Comparison of ENCODE assay signal across 15 cellular contexts in genomic region chr5:177519463-177520235, GRCh38. TPM values are rescaled to one million over a fixed set of nuclear protein-coding genes. Genes with fewer than 3 reads are reported as not detected.
DNase-seq lines count a peak whose midpoint lies in the region; FAIRE-seq and TF ChIP-seq lines count a peak whose summit lies in the region.
"Had no signal": no experiment of that assay in that cellular context is flagged by ENCODE, and none has a peak within 500 bp of the region (broad histone marks: within the 10 kb centered on the region; RNA-seq: fewer than 3 reads in every experiment).

No MANE protein-coding gene starts in this region.

- no peaks in the 10 kb centered on the region for H3K27me3 Mint-ChIP-seq in activated naive CD4-positive, alpha-beta T cell treated with anti-CD3 and anti-CD28 coated beads for 36 hours (ENCODE audit: low read depth)

- H3K4me2 ChIP-seq in OCI-LY1 (ENCODE audit: low read length) (peak overlapping the region; percentile 55; the same call in 1 of the 2 replicates), H1 (ENCODE audit: insufficient read depth in 1 of 2, low read depth in 2 of 2, low read length in 2 of 2) (no peak overlapping the region)

- H3K23me2 ChIP-seq in H1 (ENCODE audit: low read depth, low read length) = peaks cover 8% of the 10 kb centered on the region

- no peak for TF ChIP-seq CTCF in OCI-LY1 (IDR thresholded peaks at IDR 0.05; ENCODE audit: low read length)
- no peak for TF ChIP-seq CTCF in H1 (IDR thresholded peaks at IDR 0.05; ENCODE audit: control extremely low read depth in 1 of 3, insufficient read depth in 1 of 3, low read depth in 1 of 3, low read length in 3 of 3)
- TF ChIP-seq CTCF in spleen (IDR thresholded peaks at IDR 0.05 in 8 of 11, conservative IDR thresholded peaks at IDR 0.05 in 3 of 11) = no peak

- peaks cover 49% of the 10 kb centered on the region for H3K36me3 ChIP-seq in OCI-LY1 (ENCODE audit: insufficient read depth, low read length)
- H3K36me3 ChIP-seq in H1 (ENCODE audit: control insufficient read depth in 2 of 4, insufficient read depth in 4 of 4, low read length in 3 of 4) = peaks cover 23 to 43% (median 35%) of the 10 kb centered on the region in 4 experiments
- H3K36me3 ChIP-seq in spleen = peaks cover 0 to 69% (median 60%) of the 10 kb centered on the region in 6 donors
- H3K36me3 ChIP-seq in SJCRH30 = peaks cover 51% of the 10 kb centered on the region

- H3K4me1 ChIP-seq in OCI-LY1 (ENCODE audit: insufficient read depth, low read length, severe bottlenecking) = peaks cover 30% of the 10 kb centered on the region
- H3K4me1 ChIP-seq in H1 (replicated peaks in 1 of 4; ENCODE audit: control insufficient read depth in 3 of 4, insufficient read depth in 4 of 4, low read length in 3 of 4) = peaks cover 0 to 6% (median 5%) of the 10 kb centered on the region in 4 experiments; a peak in 5 of 7 replicates
- H3K4me1 ChIP-seq in spleen = peaks cover 10 to 62% (median 33%) of the 10 kb centered on the region in 6 donors
- H3K4me1 ChIP-seq in SJCRH30 = peaks cover 22% of the 10 kb centered on the region
- H3K4me1 ChIP-seq: BE2C had no signal

- no peak for TF ChIP-seq POLR2A in H1 (IDR thresholded peaks at IDR 0.05; ENCODE audit: control extremely low read depth in 1 of 2, low read depth in 2 of 2, low read length in 2 of 2)
- TF ChIP-seq POLR2A in spleen (IDR thresholded peaks at IDR 0.05) = no peak

- peak overlapping the region; percentile 44 for H3K27ac Mint-ChIP-seq in activated naive CD4-positive, alpha-beta T cell treated with anti-CD3 and anti-CD28 coated beads for 36 hours

- peak overlapping the region; percentile 25; the same call in 1 of the 2 replicates for H3K9ac ChIP-seq in OCI-LY1 (ENCODE audit: low read length)
- H3K9ac ChIP-seq in H1 (replicated peaks in 1 of 4; ENCODE audit: extremely low read depth in 1 of 4, low read depth in 3 of 4, low read length in 3 of 4) = no peak overlapping the region

- no peaks in the 10 kb centered on the region for H3F3A ChIP-seq in OCI-LY1 (ENCODE audit: insufficient read depth, low read length)

- H3K79me2 ChIP-seq in OCI-LY1 (ENCODE audit: insufficient read depth, low read length) (peaks cover 7% of the 10 kb centered on the region), H1 (ENCODE audit: control insufficient read depth in 1 of 2, insufficient read depth in 2 of 2, low read length in 2 of 2) (peaks cover 0 to 9% of the 10 kb centered on the region in 2 experiments; a peak in 1 of 4 replicates)

- no peaks in the 10 kb centered on the region for H3K9me2 ChIP-seq in OCI-LY1 (ENCODE audit: low read depth, low read length)

- H4K91ac ChIP-seq in H1 (replicated peaks; ENCODE audit: insufficient read length, low read length) = no peak overlapping the region

- H4K5ac ChIP-seq in H1 (ENCODE audit: insufficient read length, low read depth, low read length) = no peak overlapping the region

- no peak overlapping the region for H2BK5ac ChIP-seq in H1 (ENCODE audit: low read depth, low read length)

- no peak for DNase-seq in activated naive CD4-positive, alpha-beta T cell treated with anti-CD3 and anti-CD28 coated beads for 36 hours
- no peak for DNase-seq in activated naive CD4-positive, alpha-beta T cell (lab: John Stamatoyannopoulos, UW)
- DNase-seq in H1 (ENCODE audit: low read depth in 1 of 2, low spot score in 2 of 2) (no peak), spleen (peak; percentile 59), HuH-7 (ENCODE audit: low spot score) (no peak), SJCRH30 (no peak), ureter (ENCODE audit: low spot score) (no peak)
- DNase-seq: BE2C, cerebellar nuclear complex, GDM1, midbrain, NCI-H2171 had no signal

- H3K4me3 Mint-ChIP-seq in activated naive CD4-positive, alpha-beta T cell treated with anti-CD3 and anti-CD28 coated beads for 36 hours = peak overlapping the region; percentile 1

- FAIRE-seq in H1 (lab: Jason Lieb, UNC) = no peak
- FAIRE-seq: TTC549, urothelium cell line had no signal

- H2BK12ac ChIP-seq in H1 (ENCODE audit: low read depth, low read length) = no peak overlapping the region

- H3K79me1 ChIP-seq in H1 (ENCODE audit: low read depth, low read length) = peaks cover 3% of the 10 kb centered on the region; the same call in 1 of the 2 replicates

- H3K27ac ChIP-seq in OCI-LY1 (ENCODE audit: low read depth, low read length, poor library complexity, severe bottlenecking) = no peak overlapping the region
- no peak overlapping the region for H3K27ac ChIP-seq in H1 (ENCODE audit: low read depth, low read length)
- no peak overlapping the region for H3K27ac ChIP-seq in spleen
- no peak overlapping the region for H3K27ac ChIP-seq in SJCRH30

- H3K9me3 Mint-ChIP-seq in activated naive CD4-positive, alpha-beta T cell treated with anti-CD3 and anti-CD28 coated beads for 36 hours = no peaks in the 10 kb centered on the region

- peaks cover 24% of the 10 kb centered on the region for H3K36me3 Mint-ChIP-seq in activated naive CD4-positive, alpha-beta T cell treated with anti-CD3 and anti-CD28 coated beads for 36 hours (ENCODE audit: low read depth)

- H2BK120ac ChIP-seq in H1 (replicated peaks; ENCODE audit: low read depth, low read length) = no peak overlapping the region

- H2AFZ ChIP-seq in OCI-LY1 (ENCODE audit: low read length) = no peak overlapping the region
- no peak overlapping the region for H2AFZ ChIP-seq in H1 (ENCODE audit: low read length)

- no peaks in the 10 kb centered on the region for H4K20me1 ChIP-seq in OCI-LY1 (ENCODE audit: insufficient read depth, low read length)
- H4K20me1 ChIP-seq in H1 (replicated peaks in 1 of 2; ENCODE audit: control insufficient read depth in 1 of 2, insufficient read depth in 2 of 2, low read length in 2 of 2) = peaks cover 0 to 7% of the 10 kb centered on the region in 2 experiments

- H3K14ac ChIP-seq in H1 (ENCODE audit: insufficient read length) = no peak overlapping the region

- H3K23ac ChIP-seq in H1 (ENCODE audit: insufficient read length) = no peak overlapping the region

- no peak overlapping the region for H2BK20ac ChIP-seq in H1 (ENCODE audit: low read length)

- no peak overlapping the region for H2AK5ac ChIP-seq in H1 (ENCODE audit: low read depth, low read length)

- H3K4me1 Mint-ChIP-seq in activated naive CD4-positive, alpha-beta T cell treated with anti-CD3 and anti-CD28 coated beads for 36 hours (ENCODE audit: low read depth) = peaks cover 47% of the 10 kb centered on the region

- H3K4ac ChIP-seq in H1 (replicated peaks; ENCODE audit: insufficient read length, low read depth, low read length) = no peak overlapping the region

- no peaks in the 10 kb centered on the region for H3K27me3 ChIP-seq in OCI-LY1 (ENCODE audit: insufficient read depth, low read length)
- H3K27me3 ChIP-seq in H1 (replicated peaks in 1 of 4; ENCODE audit: control insufficient read depth in 3 of 4, extremely low read depth in 1 of 4, insufficient read depth in 3 of 4, low read length in 3 of 4) = no peaks in the 10 kb centered on the region
- H3K27me3 ChIP-seq in spleen (replicated peaks in 1 of 7) = no peaks in the 10 kb centered on the region
- no peaks in the 10 kb centered on the region for H3K27me3 ChIP-seq in SJCRH30
- H3K27me3 ChIP-seq: BE2C had no signal

- no peak overlapping the region for H3K56ac ChIP-seq in H1 (replicated peaks; ENCODE audit: insufficient read length, low read depth, low read length)

- POLR2A ChIA-PET in H1 (lab: Charles Lee; ENCODE audit: partially characterized antibody) = interaction anchor here (0.6 to 5.0 kb wide), 6 partner anchors 10 to 49 kb away, joined by 3 to 11 read pairs (median 4); partner anchors contain the start of gene DOK3

- TF ChIP-seq RAD21 in H1 (IDR thresholded peaks at IDR 0.05 in 1 of 2, conservative IDR thresholded peaks at IDR 0.05 in 1 of 2; ENCODE audit: low read depth in 2 of 2, low read length in 2 of 2) = no peak

- no peak overlapping the region for H2BK15ac ChIP-seq in H1 (ENCODE audit: low read length)

- H3K4me3 ChIP-seq in OCI-LY1 (ENCODE audit: low read depth, low read length, poor library complexity, severe bottlenecking) = peak overlapping the region; percentile 42
- no peak overlapping the region for H3K4me3 ChIP-seq in H1 (ENCODE audit: extremely low read depth in 1 of 4, insufficient read depth in 2 of 4, low read depth in 3 of 4, low read length in 4 of 4)
- no peak overlapping the region for H3K4me3 ChIP-seq in spleen
- H3K4me3 ChIP-seq in SJCRH30 = no peak overlapping the region

- intact Hi-C loops in activated naive CD4-positive, alpha-beta T cell treated with anti-CD3 and anti-CD28 coated beads for 36 hours (cut with micrococcal nuclease) = no loop called here
- intact Hi-C loops in spleen (cut with DNase I; ENCODE audit: low total_unique reads) = no loop called here

- no peak for TF ChIP-seq EP300 in H1 (IDR thresholded peaks at IDR 0.05; ENCODE audit: borderline replicate concordance in 1 of 2, low read depth in 2 of 2, low read length in 2 of 2)

- H3K18ac ChIP-seq in H1 (ENCODE audit: extremely low read depth, low read length) = no peak overlapping the region

- CTCF ChIA-PET in activated naive CD4-positive, alpha-beta T cell treated with anti-CD3 and anti-CD28 coated beads for 36 hours (lab: Charles Lee) = no interaction called here
- CTCF ChIA-PET in H1 (lab: Charles Lee; ENCODE audit: partially characterized antibody) = interaction anchor here (0.6 to 1.0 kb wide), 5 partner anchors 13 to 742 kb away, joined by 3 to 4 read pairs (median 3); no protein-coding TSS in a partner anchor

- 82% methylated on average over 13 of the region's 13 CpGs; no CpG with 5 or more reads in 1 of the 2 experiments for WGBS in H1 (ENCODE audit: extremely low coverage in 1 of 2, insufficient coverage in 1 of 2, insufficient read length in 1 of 2, insufficient replicate concordance in 2 of 2, low coverage in 1 of 2, low lambda C conversion rate in 2 of 2, missing lambda C conversion rate in 1 of 2), 2 experiments
- 81 to 93% (median 85%) methylated on average over 13 of the region's 13 CpGs for WGBS in spleen, 5 donors

- H4K8ac ChIP-seq in H1 (ENCODE audit: extremely low read depth, insufficient read depth, low read length) = peak overlapping the region; percentile 48; the same call in 1 of the 2 replicates

- H3K9me3 ChIP-seq in OCI-LY1 (ENCODE audit: low read length) (no peaks in the 10 kb centered on the region), H1 (ENCODE audit: insufficient read depth in 2 of 2, low read depth in 1 of 2, low read length in 1 of 2) (no peaks in the 10 kb centered on the region), spleen (no peaks in the 10 kb centered on the region), SJCRH30 (replicated peaks) (no peaks in the 10 kb centered on the region)
- H3K9me3 ChIP-seq: BE2C had no signal

RNA-seq across cellular contexts. Expression of gene DDX41, which starts 2.9 kb away (rescaled TPM):
- 100 to 1,000 TPM; 142 to 147 TPM for total RNA-seq in activated naive CD4-positive, alpha-beta T cell treated with anti-CD3 and anti-CD28 coated beads for 36 hours
- total RNA-seq in H1 (2021; fragmentation: NEBNext Ultra II Directional; extraction: Animal tissue kit (Norgen Biotek cat#: 25700)) = 101 and 102 TPM in 2 replicates
- polyA plus RNA-seq in H1 (2011; rRNA removed) (135 and 187 TPM in 2 replicates), spleen (10 to 100 TPM; 68.9 to 99.4 (median 92.9) TPM)
- polyA plus RNA-seq in H1 (2011; cell fraction: cytosol; rRNA removed) = 198 TPM
- polyA plus RNA-seq in H1 (2011; cell fraction: nucleus; rRNA removed) = 361 TPM
- polyA plus RNA-seq in H1 (2012, experiment 1 of 2) = 72.1 to 148 TPM (median 142 TPM) in 4 replicates
- 81.7 TPM for polyA plus RNA-seq in H1 (2012, experiment 2 of 2)
- polyA plus RNA-seq in H1 (2013, experiment 1 of 2) = 72.4 TPM
- 70.9 TPM for polyA plus RNA-seq in H1 (2013, experiment 2 of 2)
- polyA minus RNA-seq in H1 (2011; rRNA and poly(A)+ RNA removed) = 105 and 106 TPM in 2 replicates
- polyA minus RNA-seq in H1 (2011; cell fraction: cytosol; rRNA and poly(A)+ RNA removed) = 142 TPM
- 80.9 TPM for polyA minus RNA-seq in H1 (2011; cell fraction: nucleus; rRNA and poly(A)+ RNA removed)
- total RNA-seq in spleen (100 to 1,000 TPM in 2 of 7 donors, 10 to 100 TPM in 5; 68.9 to 126 (median 91.8) TPM), ureter (89.1 TPM)
- total RNA-seq in SJCRH30 (2014; rRNA removed; shearing (Covaris generic)) = 68.5 and 76.8 TPM in 2 replicates

RNA-seq across cellular contexts. Expression of gene DOK3, which starts 10.0 kb away (rescaled TPM):
- total RNA-seq in activated naive CD4-positive, alpha-beta T cell treated with anti-CD3 and anti-CD28 coated beads for 36 hours = 1 to 10 TPM in 1 of 2 experiments, under 1 TPM in 1; 0.37 to 1.3 TPM
- 6.4 and 8.6 TPM in 2 replicates for total RNA-seq in H1 (2021; fragmentation: NEBNext Ultra II Directional; extraction: Animal tissue kit (Norgen Biotek cat#: 25700))
- polyA plus RNA-seq in H1 (2011; rRNA removed) = 4.2 and 6.3 TPM in 2 replicates
- 4.7 TPM for polyA plus RNA-seq in H1 (2011; cell fraction: cytosol; rRNA removed)
- polyA plus RNA-seq in H1 (2011; cell fraction: nucleus; rRNA removed) = 28.3 TPM
- polyA plus RNA-seq in H1 (2012, experiment 1 of 2) = 5.7 to 10.5 TPM (median 6.6 TPM) in 4 replicates
- polyA plus RNA-seq in H1 (2012, experiment 2 of 2) = 3.0 TPM
- polyA plus RNA-seq in H1 (2013, experiment 1 of 2) = 5.7 TPM
- 5.5 TPM for polyA plus RNA-seq in H1 (2013, experiment 2 of 2)
- 1.3 and 3.3 TPM in 2 replicates for polyA minus RNA-seq in H1 (2011; rRNA and poly(A)+ RNA removed)
- polyA minus RNA-seq in H1 (2011; cell fraction: cytosol; rRNA and poly(A)+ RNA removed) = 0.73 TPM
- 7.3 TPM for polyA minus RNA-seq in H1 (2011; cell fraction: nucleus; rRNA and poly(A)+ RNA removed)
- total RNA-seq in spleen = 100 to 1,000 TPM; 111 to 231 (median 149) TPM
- 100 to 1,000 TPM in 1 of 3 donors, 10 to 100 TPM in 2; 69.9 to 144 (median 98.4) TPM for polyA plus RNA-seq in spleen
- total RNA-seq in SJCRH30 (2014; rRNA removed; shearing (Covaris generic)) = 3.0 and 6.2 TPM in 2 replicates
- 7.9 TPM for total RNA-seq in ureter

RNA-seq across cellular contexts. Expression of gene PDLIM7, which starts 22.2 kb away (rescaled TPM):
- 10 to 100 TPM; 41.2 to 42.2 TPM for total RNA-seq in activated naive CD4-positive, alpha-beta T cell treated with anti-CD3 and anti-CD28 coated beads for 36 hours
- total RNA-seq in H1 (2021; fragmentation: NEBNext Ultra II Directional; extraction: Animal tissue kit (Norgen Biotek cat#: 25700)) = 86.7 and 94.2 TPM in 2 replicates
- polyA plus RNA-seq in H1 (2011; rRNA removed) (67.3 and 118 TPM in 2 replicates), spleen (100 to 1,000 TPM in 1 of 3 donors, 10 to 100 TPM in 2; 42.5 to 125 (median 59.2) TPM)
- polyA plus RNA-seq in H1 (2011; cell fraction: cytosol; rRNA removed) = 69.8 TPM
- polyA plus RNA-seq in H1 (2011; cell fraction: nucleus; rRNA removed) = 396 TPM
- polyA plus RNA-seq in H1 (2012, experiment 1 of 2) = 66.9 to 114 TPM (median 104 TPM) in 4 replicates
- 72.7 TPM for polyA plus RNA-seq in H1 (2012, experiment 2 of 2)
- polyA plus RNA-seq in H1 (2013, experiment 1 of 2) = 55.8 TPM
- polyA plus RNA-seq in H1 (2013, experiment 2 of 2) = 54.4 TPM
- polyA minus RNA-seq in H1 (2011; rRNA and poly(A)+ RNA removed) = 22.3 and 28.0 TPM in 2 replicates
- 53.7 TPM for polyA minus RNA-seq in H1 (2011; cell fraction: cytosol; rRNA and poly(A)+ RNA removed)
- polyA minus RNA-seq in H1 (2011; cell fraction: nucleus; rRNA and poly(A)+ RNA removed) = 149 TPM
- total RNA-seq in spleen (100 to 1,000 TPM in 3 of 7 donors, 10 to 100 TPM in 4; 44.8 to 220 (median 86.4) TPM), ureter (218 TPM)
- 58.4 and 68.5 TPM in 2 replicates for total RNA-seq in SJCRH30 (2014; rRNA removed; shearing (Covaris generic))

RNA-seq across cellular contexts. Expression of gene FAM193B, which starts 34.7 kb away (rescaled TPM):
- 10 to 100 TPM; 87.4 to 87.8 TPM for total RNA-seq in activated naive CD4-positive, alpha-beta T cell treated with anti-CD3 and anti-CD28 coated beads for 36 hours
- total RNA-seq in H1 (2021; fragmentation: NEBNext Ultra II Directional; extraction: Animal tissue kit (Norgen Biotek cat#: 25700)) = 69.8 and 75.2 TPM in 2 replicates
- polyA plus RNA-seq in H1 (2011; rRNA removed) (49.9 and 91.8 TPM in 2 replicates), spleen (100 to 1,000 TPM; 145 to 364 (median 348) TPM)
- polyA plus RNA-seq in H1 (2011; cell fraction: cytosol; rRNA removed) = 70.5 TPM
- polyA plus RNA-seq in H1 (2011; cell fraction: nucleus; rRNA removed) = 384 TPM
- polyA plus RNA-seq in H1 (2012, experiment 1 of 2) = 57.7 to 86.6 TPM (median 81.0 TPM) in 4 replicates
- 67.9 TPM for polyA plus RNA-seq in H1 (2012, experiment 2 of 2)
- 59.7 TPM for polyA plus RNA-seq in H1 (2013, experiment 1 of 2)
- 54.0 TPM for polyA plus RNA-seq in H1 (2013, experiment 2 of 2)
- polyA minus RNA-seq in H1 (2011; rRNA and poly(A)+ RNA removed) = 23.4 and 37.6 TPM in 2 replicates
- 34.4 TPM for polyA minus RNA-seq in H1 (2011; cell fraction: cytosol; rRNA and poly(A)+ RNA removed)
- polyA minus RNA-seq in H1 (2011; cell fraction: nucleus; rRNA and poly(A)+ RNA removed) = 53.4 TPM
- total RNA-seq in spleen (100 to 1,000 TPM in 5 of 7 donors, 10 to 100 TPM in 2; 86.9 to 155 (median 116) TPM), ureter (76.0 TPM)
- total RNA-seq in SJCRH30 (2014; rRNA removed; shearing (Covaris generic)) = 30.8 and 33.8 TPM in 2 replicates

RNA-seq across cellular contexts. Expression of gene DBN1, which starts 46.2 kb away (rescaled TPM):
- 10 to 100 TPM; 20.8 to 22.4 TPM for total RNA-seq in activated naive CD4-positive, alpha-beta T cell treated with anti-CD3 and anti-CD28 coated beads for 36 hours
- 325 and 333 TPM in 2 replicates for total RNA-seq in H1 (2021; fragmentation: NEBNext Ultra II Directional; extraction: Animal tissue kit (Norgen Biotek cat#: 25700))
- polyA plus RNA-seq in H1 (2011; rRNA removed) (168 and 250 TPM in 2 replicates), spleen (10 to 100 TPM in 1 of 3 donors, 1 to 10 TPM in 2; 6.8 to 16.3 (median 7.6) TPM)
- polyA plus RNA-seq in H1 (2011; cell fraction: cytosol; rRNA removed) = 212 TPM
- polyA plus RNA-seq in H1 (2011; cell fraction: nucleus; rRNA removed) = 1,074 TPM
- 188 to 314 TPM (median 284 TPM) in 4 replicates for polyA plus RNA-seq in H1 (2012, experiment 1 of 2)
- polyA plus RNA-seq in H1 (2012, experiment 2 of 2) = 241 TPM
- polyA plus RNA-seq in H1 (2013, experiment 1 of 2) = 332 TPM
- polyA plus RNA-seq in H1 (2013, experiment 2 of 2) = 350 TPM
- 120 and 154 TPM in 2 replicates for polyA minus RNA-seq in H1 (2011; rRNA and poly(A)+ RNA removed)
- polyA minus RNA-seq in H1 (2011; cell fraction: cytosol; rRNA and poly(A)+ RNA removed) = 133 TPM
- 288 TPM for polyA minus RNA-seq in H1 (2011; cell fraction: nucleus; rRNA and poly(A)+ RNA removed)
- total RNA-seq in spleen (10 to 100 TPM; 13.0 to 26.5 (median 17.6) TPM), ureter (41.5 TPM)
- 239 and 265 TPM in 2 replicates for total RNA-seq in SJCRH30 (2014; rRNA removed; shearing (Covaris generic))

Comparison
In these comparisons a context has a peak if more than half of its experiments do, and no peak if none do; other contexts are left out.
1. RNA of gene DOK3, which starts 10.0 kb away (total RNA-seq): 111 to 231 TPM in spleen; 7.9 TPM in ureter (single experiment), 6.4 to 8.6 TPM in H1, 3.0 to 6.2 TPM in SJCRH30 and 0.37 to 1.3 TPM in activated naive CD4-positive, alpha-beta T cell treated with anti-CD3 and anti-CD28 coated beads for 36 hours; every median in the first group is over 10 times any median in the second.